In the genomic region with DNA sequence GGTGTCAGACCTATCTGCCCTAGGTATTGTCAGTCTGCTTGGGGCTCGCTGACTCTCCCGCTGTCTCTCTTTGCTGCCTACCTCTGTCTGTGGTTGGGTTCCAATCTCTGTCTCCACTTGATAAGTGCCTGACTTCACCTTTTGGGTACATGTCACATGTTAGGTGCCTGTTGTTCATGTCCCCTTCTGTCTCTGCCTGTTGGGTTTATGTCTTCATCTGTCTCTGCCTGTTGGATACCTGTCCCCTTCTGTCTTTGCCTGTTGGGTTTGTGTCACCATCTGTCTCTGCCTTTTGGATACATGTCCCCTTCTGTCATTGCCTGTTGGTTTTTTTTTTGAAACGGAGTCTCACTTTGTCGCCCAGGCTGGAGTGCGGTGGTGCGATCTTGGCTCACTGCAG, we compare ENCODE assay signal across 14 cellular contexts. TPM values are rescaled to one million over a fixed set of nuclear protein-coding genes. Genes with fewer than 3 reads are reported as not detected.
DNase-seq lines count a peak whose midpoint lies in the region; ATAC-seq and TF ChIP-seq lines count a peak whose summit lies in the region.
"Had no signal": no experiment of that assay in that cellular context is flagged by ENCODE, and none has a peak within 500 bp of the region (broad histone marks: within the 10 kb centered on the region; RNA-seq: fewer than 3 reads in every experiment).

No MANE protein-coding gene starts in this region.

- TF ChIP-seq POLR2A in Peyer's patch (IDR thresholded peaks at IDR 0.05): no peak

- TF ChIP-seq CTCF in Peyer's patch (IDR thresholded peaks at IDR 0.05): no peak

- H3K9me3 Mint-ChIP-seq in activated CD8-positive, alpha-beta memory T cell treated with anti-CD3 and anti-CD28 coated beads, Interleukin-2, amount 10 ng/mL, durations not matched to agents 7 days and 5 days (ENCODE audit: low read depth): no peaks in the 10 kb centered on the region
- no peaks in the 10 kb centered on the region for H3K9me3 Mint-ChIP-seq in dendritic cell treated with granulocyte-macrophage colony-stimulating factor and Interleukin-4, amounts not matched to agents 40 ng/mL and 50 ng/mL, for 4 days
- no peaks in the 10 kb centered on the region for H3K9me3 Mint-ChIP-seq in stimulated activated naive B cell treated with anti-CD40 and anti-IgM and Interleukin-4, amounts not matched to agents 10 μg/mL and 1 μg/mL and 100 μg/mL, for 72 hours

- no peaks in the 10 kb centered on the region for H3K9me3 ChIP-seq in Peyer's patch
- H3K9me3 ChIP-seq: SJSA1, tibial artery had no signal

- H3K4me3 ChIP-seq in Peyer's patch: no peak overlapping the region
- H3K4me3 ChIP-seq: SJSA1, tibial artery had no signal

- ATAC-seq in activated CD8-positive, alpha-beta memory T cell treated with anti-CD3 and anti-CD28 coated beads, Interleukin-2, amount 10 ng/mL, durations not matched to agents 7 days and 5 days: no peak
- no peak for ATAC-seq in stimulated activated naive B cell treated with anti-CD40 and anti-IgM and Interleukin-4, amounts not matched to agents 10 μg/mL and 1 μg/mL and 100 μg/mL, for 72 hours (replicated peaks)
- ATAC-seq in GM18517 (IDR thresholded peaks at IDR 0.05; ENCODE audit: unreplicated experiment): no peak
- ATAC-seq: activated CD4-positive, CD25-positive, alpha-beta regulatory T cell treated with anti-CD3 and anti-CD28 coated beads, Interleukin-2, amount 50 U/mL, for 24 hours had no signal

- H3K36me3 Mint-ChIP-seq in activated CD8-positive, alpha-beta memory T cell treated with anti-CD3 and anti-CD28 coated beads, Interleukin-2, amount 10 ng/mL, durations not matched to agents 7 days and 5 days: peaks cover 33% of the 10 kb centered on the region
- H3K36me3 Mint-ChIP-seq in dendritic cell treated with granulocyte-macrophage colony-stimulating factor and Interleukin-4, amounts not matched to agents 40 ng/mL and 50 ng/mL, for 4 days (ENCODE audit: low read depth): peaks cover 63% of the 10 kb centered on the region
- peaks cover 21 to 41% of the 10 kb centered on the region in 2 donors for H3K36me3 Mint-ChIP-seq in stimulated activated naive B cell treated with anti-CD40 and anti-IgM and Interleukin-4, amounts not matched to agents 10 μg/mL and 1 μg/mL and 100 μg/mL, for 72 hours

- CTCF ChIA-PET in activated CD8-positive, alpha-beta memory T cell treated with anti-CD3 and anti-CD28 coated beads, Interleukin-2, amount 10 ng/mL, durations not matched to agents 7 days and 5 days (lab: Charles Lee): no interaction called here

- peaks cover 0 to 59% (median 43%) of the 10 kb centered on the region in 4 donors for H3K4me1 ChIP-seq in Peyer's patch

- peak overlapping the region; percentile 25 for H3K4me3 Mint-ChIP-seq in activated CD8-positive, alpha-beta memory T cell treated with anti-CD3 and anti-CD28 coated beads, Interleukin-2, amount 10 ng/mL, durations not matched to agents 7 days and 5 days
- peak overlapping the region; percentile 91 for H3K4me3 Mint-ChIP-seq in dendritic cell treated with granulocyte-macrophage colony-stimulating factor and Interleukin-4, amounts not matched to agents 40 ng/mL and 50 ng/mL, for 4 days
- peak overlapping the region; percentile 87 to 94 for H3K4me3 Mint-ChIP-seq in stimulated activated naive B cell treated with anti-CD40 and anti-IgM and Interleukin-4, amounts not matched to agents 10 μg/mL and 1 μg/mL and 100 μg/mL, for 72 hours

- no peaks in the 10 kb centered on the region for H3K27me3 ChIP-seq in Peyer's patch
- H3K27me3 ChIP-seq: SJSA1 had no signal

- H3K4me1 Mint-ChIP-seq in activated CD8-positive, alpha-beta memory T cell treated with anti-CD3 and anti-CD28 coated beads, Interleukin-2, amount 10 ng/mL, durations not matched to agents 7 days and 5 days: peaks cover 85% of the 10 kb centered on the region
- peaks cover 93% of the 10 kb centered on the region for H3K4me1 Mint-ChIP-seq in dendritic cell treated with granulocyte-macrophage colony-stimulating factor and Interleukin-4, amounts not matched to agents 40 ng/mL and 50 ng/mL, for 4 days (ENCODE audit: low read depth)
- peaks cover 71 to 95% of the 10 kb centered on the region in 2 donors for H3K4me1 Mint-ChIP-seq in stimulated activated naive B cell treated with anti-CD40 and anti-IgM and Interleukin-4, amounts not matched to agents 10 μg/mL and 1 μg/mL and 100 μg/mL, for 72 hours

- no peak for DNase-seq in activated CD8-positive, alpha-beta memory T cell treated with anti-CD3 and anti-CD28 coated beads, Interleukin-2, amount 10 ng/mL, durations not matched to agents 7 days and 5 days
- DNase-seq in activated CD8-positive, alpha-beta memory T cell treated with anti-CD3 and anti-CD28 coated beads for 24 hours: no peak
- DNase-seq in Peyer's patch (no peak), AG20443 (ENCODE audit: low spot score) (no peak), COLO668 (lab: John Stamatoyannopoulos, UW; ENCODE audit: unreplicated experiment) (no peak)
- DNase-seq in stimulated activated naive B cell treated with anti-CD40 and anti-IgM and Interleukin-4, amounts not matched to agents 10 μg/mL and 1 μg/mL and 100 μg/mL, for 72 hours: no peak
- DNase-seq: amniotic stem cell, EL, NCI-H526, tibial artery had no signal

- intact Hi-C loops in dendritic cell treated with granulocyte-macrophage colony-stimulating factor and Interleukin-4, amounts not matched to agents 40 ng/mL and 50 ng/mL, for 4 days (cut with micrococcal nuclease): loop anchor here (5.0 kb wide), 1 partner anchor 42 kb away; no protein-coding TSS in a partner anchor

- peaks cover 0 to 59% (median 0%) of the 10 kb centered on the region in 3 donors for H3K36me3 ChIP-seq in Peyer's patch
- H3K36me3 ChIP-seq: SJSA1 had no signal

- H3K27ac Mint-ChIP-seq in activated CD8-positive, alpha-beta memory T cell treated with anti-CD3 and anti-CD28 coated beads, Interleukin-2, amount 10 ng/mL, durations not matched to agents 7 days and 5 days: peak overlapping the region; percentile 97
- H3K27ac Mint-ChIP-seq in dendritic cell treated with granulocyte-macrophage colony-stimulating factor and Interleukin-4, amounts not matched to agents 40 ng/mL and 50 ng/mL, for 4 days: peak overlapping the region; percentile 92
- H3K27ac Mint-ChIP-seq in stimulated activated naive B cell treated with anti-CD40 and anti-IgM and Interleukin-4, amounts not matched to agents 10 μg/mL and 1 μg/mL and 100 μg/mL, for 72 hours: peak overlapping the region; percentile 99

- H3K27me3 Mint-ChIP-seq in activated CD8-positive, alpha-beta memory T cell treated with anti-CD3 and anti-CD28 coated beads, Interleukin-2, amount 10 ng/mL, durations not matched to agents 7 days and 5 days: no peaks in the 10 kb centered on the region
- H3K27me3 Mint-ChIP-seq in dendritic cell treated with granulocyte-macrophage colony-stimulating factor and Interleukin-4, amounts not matched to agents 40 ng/mL and 50 ng/mL, for 4 days: no peaks in the 10 kb centered on the region
- no peaks in the 10 kb centered on the region for H3K27me3 Mint-ChIP-seq in stimulated activated naive B cell treated with anti-CD40 and anti-IgM and Interleukin-4, amounts not matched to agents 10 μg/mL and 1 μg/mL and 100 μg/mL, for 72 hours

- H3K27ac ChIP-seq in Peyer's patch: peak overlapping the region; percentile 79 to 87 (median 82)
- H3K27ac ChIP-seq: SJSA1, tibial artery had no signal

RNA-seq across cellular contexts. Expression of a gene that starts 14.6 kb away (rescaled TPM):
- 100 to 1,000 TPM; 158 to 181 TPM for total RNA-seq in activated CD8-positive, alpha-beta memory T cell treated with anti-CD3 and anti-CD28 coated beads, Interleukin-2, amount 10 ng/mL, durations not matched to agents 7 days and 5 days
- 100 to 1,000 TPM in 3 of 4 donors, 10 to 100 TPM in 1; 69.3 to 311 (median 292) TPM for total RNA-seq in Peyer's patch

Comparison
In these comparisons a context has a peak if more than half of its experiments do, and no peak if none do; other contexts are left out.
1. H3K4me3 Mint-ChIP-seq: peak in every context shown above with its lines; median percentile 91 in dendritic cell treated with granulocyte-macrophage colony-stimulating factor and Interleukin-4, amounts not matched to agents 40 ng/mL and 50 ng/mL, for 4 days; 90 in stimulated activated naive B cell treated with anti-CD40 and anti-IgM and Interleukin-4, amounts not matched to agents 10 μg/mL and 1 μg/mL and 100 μg/mL, for 72 hours; 25 in activated CD8-positive, alpha-beta memory T cell treated with anti-CD3 and anti-CD28 coated beads, Interleukin-2, amount 10 ng/mL, durations not matched to agents 7 days and 5 days.